Comparison of ENCODE assay signal across 1 cellular context in genomic region chr2:113675885-113676284, GRCh38.
TF ChIP-seq lines count a peak whose summit lies in the region.

No MANE protein-coding gene starts in this region.

TF ChIP-seq in K562, 482 proteins besides CTCF, POLR2A, EP300 and RAD21:
- TF ChIP-seq ZC3H4 (CRISPR knock-in tag; IDR thresholded peaks at IDR 0.05; ENCODE audit: borderline replicate concordance) (no peak), MGA (IDR thresholded peaks at IDR 0.05) (peak; percentile 43; the same call in 1 of the 2 replicates), GABPA (tag; conservative IDR thresholded peaks at IDR 0.05; ENCODE audit: low read depth) (peak; percentile 62), ZNF507 (tag; conservative IDR thresholded peaks at IDR 0.05) (no peak), ZNF740 (CRISPR knock-in tag; IDR thresholded peaks at IDR 0.05) (no peak), ZNF740 (tag; IDR thresholded peaks at IDR 0.05) (no peak), ZNF551 (CRISPR knock-in tag; IDR thresholded peaks at IDR 0.05) (no peak), NRF1 (conservative IDR thresholded peaks at IDR 0.05 in 1 of 2, IDR thresholded peaks at IDR 0.05 in 1 of 2) (peak; percentile 29 to 31; a peak in 1 of 4 replicates), SOX6 (IDR thresholded peaks at IDR 0.05) (no peak), GMEB1 (CRISPR knock-in tag; IDR thresholded peaks at IDR 0.05) (no peak), L3MBTL2 (IDR thresholded peaks at IDR 0.05) (peak; percentile 62; the same call in 1 of the 2 replicates), ZNF766 (CRISPR knock-in tag; conservative IDR thresholded peaks at IDR 0.05) (peak; percentile 39; the same call in 1 of the 2 replicates)
